8 cellular contexts compared by ENCODE assay signal in the genomic region with DNA sequence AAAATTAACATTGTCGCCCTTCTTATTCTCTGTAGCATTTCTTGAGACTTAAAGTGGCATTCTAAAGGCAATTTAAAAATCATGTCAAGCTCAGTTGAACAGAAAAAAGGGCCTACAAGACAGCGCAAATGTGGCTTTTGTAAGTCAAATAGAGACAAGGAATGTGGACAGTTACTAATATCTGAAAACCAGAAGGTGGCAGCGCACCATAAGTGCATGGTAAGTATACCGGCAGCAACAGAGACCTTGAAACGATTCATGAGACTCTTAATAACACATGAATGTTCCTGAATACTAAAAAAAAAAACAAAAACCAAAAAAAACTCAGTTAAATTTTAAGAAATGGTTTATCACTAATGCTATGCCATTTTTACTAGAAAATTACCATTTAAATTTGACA. TPM values are rescaled to one million over a fixed set of nuclear protein-coding genes. Genes with fewer than 3 reads are reported as not detected.
DNase-seq lines count a peak whose midpoint lies in the region; ATAC-seq and TF ChIP-seq lines count a peak whose summit lies in the region.

No MANE protein-coding gene starts in this region.

- no peak overlapping the region for H3K9ac ChIP-seq in PC-3 (ENCODE audit: low read length)
- H3K9ac ChIP-seq in smooth muscle cell (ENCODE audit: low read depth): no peak overlapping the region

- H2AFZ ChIP-seq in PC-3 (ENCODE audit: low read length): no peak overlapping the region
- no peak overlapping the region for H2AFZ ChIP-seq in smooth muscle cell (ENCODE audit: low read depth)

- H3K27me3 ChIP-seq in PC-3 (ENCODE audit: low read length) (no peaks in the 10 kb centered on the region), smooth muscle cell (ENCODE audit: low read depth) (no peaks in the 10 kb centered on the region)

- H3K36me3 Mint-ChIP-seq in brain: peaks cover 37% of the 10 kb centered on the region

- H3K9me3 ChIP-seq in PC-3 (ENCODE audit: low read length): no peaks in the 10 kb centered on the region
- H3K9me3 ChIP-seq in smooth muscle cell (replicated peaks; ENCODE audit: low read depth): no peaks in the 10 kb centered on the region

- CTCF ChIA-PET in PC-3 (lab: Charles Lee): interaction anchor here (0.7 kb wide), 1 partner anchor 19 kb away, joined by 3 read pairs; no protein-coding TSS in a partner anchor

- TF ChIP-seq CTCF in PC-3 (conservative IDR thresholded peaks at IDR 0.05; ENCODE audit: low read depth, low read length) (peak; percentile 67), brain (conservative IDR thresholded peaks at IDR 0.05) (peak; percentile 24 to 30), smooth muscle cell (IDR thresholded peaks at IDR 0.05; ENCODE audit: borderline replicate concordance, insufficient read depth, poor library complexity, severe bottlenecking) (peak; percentile 25)

- intact Hi-C loops in PC-3 (cut with micrococcal nuclease): loop anchor here (1.0 kb wide), 1 partner anchor 19 kb away; no protein-coding TSS in a partner anchor

- H3K4me1 ChIP-seq in PC-3 (ENCODE audit: insufficient read depth, low read length) (no peaks in the 10 kb centered on the region; the same call in 1 of the 2 replicates), smooth muscle cell (ENCODE audit: low read depth) (peaks cover 26% of the 10 kb centered on the region)

- H3K79me2 ChIP-seq in PC-3 (ENCODE audit: low read length) (peaks cover 49% of the 10 kb centered on the region), smooth muscle cell (ENCODE audit: low read depth) (peaks cover 50% of the 10 kb centered on the region)

- H3K4me3 ChIP-seq in PC-3 (ENCODE audit: low read length): no peak overlapping the region
- H3K4me3 ChIP-seq in smooth muscle cell: no peak overlapping the region

- H3F3A ChIP-seq in PC-3 (ENCODE audit: low read length, unreplicated experiment) (no peaks in the 10 kb centered on the region), smooth muscle cell (ENCODE audit: low read depth) (no peaks in the 10 kb centered on the region)

- H3K9me3 Mint-ChIP-seq in brain: peaks cover 0 to 13% (median 0%) of the 10 kb centered on the region in 5 experiments

- ATAC-seq in HG03060 (IDR thresholded peaks at IDR 0.05; ENCODE audit: low read depth, unreplicated experiment) (peak; percentile 36), PC-3 (no peak), HG02763 (IDR thresholded peaks at IDR 0.05; ENCODE audit: unreplicated experiment) (no peak)

- peak; percentile 13 to 17 for DNase-seq in activated CD4-positive, alpha-beta T cell treated with anti-CD3 and anti-CD28 coated beads for 4 hours
- no peak for DNase-seq in activated CD4-positive, alpha-beta T cell treated with anti-CD3 and anti-CD28 coated beads for 1 hour
- DNase-seq in PC-3 (peak; percentile 60), smooth muscle cell (lab: John Stamatoyannopoulos, UW; ENCODE audit: unreplicated experiment) (no peak), C1 segment of cervical spinal cord (lab: John Stamatoyannopoulos, UW) (no peak)

- H3K4me1 Mint-ChIP-seq in brain: peaks cover 17% of the 10 kb centered on the region

- H4K20me1 ChIP-seq in PC-3 (ENCODE audit: low read length) (no peaks in the 10 kb centered on the region), smooth muscle cell (ENCODE audit: low read depth) (peaks cover 18% of the 10 kb centered on the region)

- peaks cover 11% of the 10 kb centered on the region for H3K27me3 Mint-ChIP-seq in brain

- no peak overlapping the region for H3K27ac ChIP-seq in PC-3 (ENCODE audit: low read length)
- no peak overlapping the region for H3K27ac ChIP-seq in smooth muscle cell (ENCODE audit: low read depth)

- no TSS peak for BruUV-seq in PC-3 (replicated peaks; lab: Mats Ljungman, UMichigan)

- H3K9me2 ChIP-seq in PC-3 (replicated peaks; ENCODE audit: low read length): no peaks in the 10 kb centered on the region

- WGBS in smooth muscle cell (ENCODE audit: low lambda C conversion rate): 70% methylated on average over 5 of the region's 5 CpGs

- POLR2A ChIA-PET in PC-3 (lab: Charles Lee; ENCODE audit: unreplicated experiment): no interaction called here

- no peak overlapping the region for H3K4me2 ChIP-seq in PC-3 (ENCODE audit: low read length)
- H3K4me2 ChIP-seq in smooth muscle cell: no peak overlapping the region

- H3K36me3 ChIP-seq in PC-3 (ENCODE audit: low read depth, low read length): peaks cover 14% of the 10 kb centered on the region
- H3K36me3 ChIP-seq in smooth muscle cell (ENCODE audit: low read depth): peaks cover 6% of the 10 kb centered on the region

- H3K27ac Mint-ChIP-seq in brain: no peak overlapping the region

- H3K4me3 Mint-ChIP-seq in brain: peak overlapping the region in 4 of 5 experiments; percentile 55 to 76 (median 66)

RNA-seq across cellular contexts. Expression of a gene that starts 4.4 kb away (rescaled TPM):
- total RNA-seq in PC-3 (2014; rRNA removed) (16.8 and 22.3 TPM in 2 replicates), smooth muscle cell (27.8 and 36.1 TPM in 2 replicates)
- polyA plus RNA-seq in brain (ENCODE audit: insufficient read depth, low read depth, low replicate concordance) (14.7 TPM), smooth muscle cell (13.8 and 15.2 TPM in 2 replicates)

Comparison
In these comparisons a context has a peak if more than half of its experiments do, and no peak if none do; other contexts are left out.
1. DNase-seq: peak in activated CD4-positive, alpha-beta T cell treated with anti-CD3 and anti-CD28 coated beads for 4 hours (2 of 2) and PC-3 (single experiment); none in activated CD4-positive, alpha-beta T cell treated with anti-CD3 and anti-CD28 coated beads for 1 hour (single experiment), smooth muscle cell (single experiment) and C1 segment of cervical spinal cord (0 of 14).
2. Peak in every context shown above with its lines, with median percentiles within 50 percentile points of each other: CTCF ChIP-seq.